ENCODE assay signal across 1 cellular context in genomic region chr16:77236063-77236511, GRCh38.
TF ChIP-seq lines count a peak whose summit lies in the region.

No MANE protein-coding gene starts in this region.

TF ChIP-seq in HepG2, 621 proteins besides CTCF, POLR2A, EP300 and RAD21 (continued from another document and continues in another):
- TF ChIP-seq, protein P1, sequence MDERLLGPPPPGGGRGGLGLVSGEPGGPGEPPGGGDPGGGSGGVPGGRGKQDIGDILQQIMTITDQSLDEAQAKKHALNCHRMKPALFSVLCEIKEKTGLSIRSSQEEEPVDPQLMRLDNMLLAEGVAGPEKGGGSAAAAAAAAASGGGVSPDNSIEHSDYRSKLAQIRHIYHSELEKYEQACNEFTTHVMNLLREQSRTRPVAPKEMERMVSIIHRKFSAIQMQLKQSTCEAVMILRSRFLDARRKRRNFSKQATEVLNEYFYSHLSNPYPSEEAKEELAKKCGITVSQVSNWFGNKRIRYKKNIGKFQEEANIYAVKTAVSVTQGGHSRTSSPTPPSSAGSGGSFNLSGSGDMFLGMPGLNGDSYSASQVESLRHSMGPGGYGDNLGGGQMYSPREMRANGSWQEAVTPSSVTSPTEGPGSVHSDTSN (CRISPR knock-in tag; IDR thresholded peaks at IDR 0.05) = 0 out of 2 replicates have a peak, but pooled peaks have one; percentile 16
- no peak for TF ChIP-seq SYNCRIP (IDR thresholded peaks at IDR 0.05; ENCODE audit: insufficient read depth, low read depth, low read length)
- no peak for TF ChIP-seq ZNF34 (CRISPR knock-in tag; IDR thresholded peaks at IDR 0.05; ENCODE audit: borderline replicate concordance)
- TF ChIP-seq HHEX (CRISPR knock-in tag; IDR thresholded peaks at IDR 0.05) = no peak
- TF ChIP-seq NR2C2 (CRISPR knock-in tag; IDR thresholded peaks at IDR 0.05; ENCODE audit: borderline replicate concordance) = no peak
- TF ChIP-seq HOXA7 (CRISPR knock-in tag; IDR thresholded peaks at IDR 0.05) = no peak
- peak; percentile 86 for TF ChIP-seq MIXL1 (CRISPR knock-in tag; IDR thresholded peaks at IDR 0.05)
- no peak for TF ChIP-seq NPAS2 (CRISPR knock-in tag; IDR thresholded peaks at IDR 0.05; ENCODE audit: borderline replicate concordance)
- TF ChIP-seq KLF12 (CRISPR knock-in tag; IDR thresholded peaks at IDR 0.05; ENCODE audit: borderline replicate concordance) = peak; percentile 21; the same call in 1 of the 2 replicates
- TF ChIP-seq MED13 (CRISPR knock-in tag; IDR thresholded peaks at IDR 0.05) = no peak
- no peak for TF ChIP-seq HDAC1 (CRISPR knock-in tag; IDR thresholded peaks at IDR 0.05)
- TF ChIP-seq NFIB (CRISPR knock-in tag; IDR thresholded peaks at IDR 0.05; ENCODE audit: borderline replicate concordance) = no peak
- peak; percentile 41; the same call in 1 of the 2 replicates for TF ChIP-seq ZNF619 (CRISPR knock-in tag; IDR thresholded peaks at IDR 0.05)
- peak; percentile 62; the same call in 1 of the 2 replicates for TF ChIP-seq ZNF788 (CRISPR knock-in tag; IDR thresholded peaks at IDR 0.05; ENCODE audit: borderline replicate concordance)
- no peak for TF ChIP-seq NFIC (IDR thresholded peaks at IDR 0.05; ENCODE audit: low read length)
- TF ChIP-seq TBX3 (IDR thresholded peaks at IDR 0.05; ENCODE audit: borderline replicate concordance) = no peak
- TF ChIP-seq MYNN (CRISPR knock-in tag; IDR thresholded peaks at IDR 0.05; ENCODE audit: low read depth) = no peak
- no peak; the same call in 1 of the 2 replicates for TF ChIP-seq ZNF670 (CRISPR knock-in tag; IDR thresholded peaks at IDR 0.05; ENCODE audit: borderline replicate concordance)
- TF ChIP-seq SRSF1 (optimal IDR thresholded peaks at IDR 0.05; ENCODE audit: low read depth, low read length) = no peak
- 0 out of 2 replicates have a peak, but pooled peaks have one; percentile 36 for TF ChIP-seq ZNF792 (CRISPR knock-in tag; IDR thresholded peaks at IDR 0.05)
- no peak for TF ChIP-seq NR2F6 (IDR thresholded peaks at IDR 0.05)
- TF ChIP-seq NR2F6 (CRISPR knock-in tag; IDR thresholded peaks at IDR 0.05) = 0 out of 2 replicates have a peak, but pooled peaks have one; percentile 49
- no peak for TF ChIP-seq MTA1 (CRISPR knock-in tag; IDR thresholded peaks at IDR 0.05; ENCODE audit: borderline replicate concordance)
- TF ChIP-seq RAD51 (IDR thresholded peaks at IDR 0.05; ENCODE audit: borderline replicate concordance) = no peak
- peak; percentile 85; the same call in 1 of the 2 replicates for TF ChIP-seq ZNF235 (CRISPR knock-in tag; IDR thresholded peaks at IDR 0.05; ENCODE audit: borderline replicate concordance)
- TF ChIP-seq ZNF746 (CRISPR knock-in tag; IDR thresholded peaks at IDR 0.05) = no peak
- TF ChIP-seq SIN3A (IDR thresholded peaks at IDR 0.05; ENCODE audit: borderline replicate concordance, low read depth, low read length) = no peak
- no peak for TF ChIP-seq E2F2 (CRISPR knock-in tag; IDR thresholded peaks at IDR 0.05; ENCODE audit: borderline replicate concordance)
- TF ChIP-seq, protein P2, sequence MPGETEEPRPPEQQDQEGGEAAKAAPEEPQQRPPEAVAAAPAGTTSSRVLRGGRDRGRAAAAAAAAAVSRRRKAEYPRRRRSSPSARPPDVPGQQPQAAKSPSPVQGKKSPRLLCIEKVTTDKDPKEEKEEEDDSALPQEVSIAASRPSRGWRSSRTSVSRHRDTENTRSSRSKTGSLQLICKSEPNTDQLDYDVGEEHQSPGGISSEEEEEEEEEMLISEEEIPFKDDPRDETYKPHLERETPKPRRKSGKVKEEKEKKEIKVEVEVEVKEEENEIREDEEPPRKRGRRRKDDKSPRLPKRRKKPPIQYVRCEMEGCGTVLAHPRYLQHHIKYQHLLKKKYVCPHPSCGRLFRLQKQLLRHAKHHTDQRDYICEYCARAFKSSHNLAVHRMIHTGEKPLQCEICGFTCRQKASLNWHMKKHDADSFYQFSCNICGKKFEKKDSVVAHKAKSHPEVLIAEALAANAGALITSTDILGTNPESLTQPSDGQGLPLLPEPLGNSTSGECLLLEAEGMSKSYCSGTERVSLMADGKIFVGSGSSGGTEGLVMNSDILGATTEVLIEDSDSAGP (CRISPR knock-in tag; IDR thresholded peaks at IDR 0.05; ENCODE audit: borderline replicate concordance) = peak; percentile 80
- TF ChIP-seq, protein P3, sequence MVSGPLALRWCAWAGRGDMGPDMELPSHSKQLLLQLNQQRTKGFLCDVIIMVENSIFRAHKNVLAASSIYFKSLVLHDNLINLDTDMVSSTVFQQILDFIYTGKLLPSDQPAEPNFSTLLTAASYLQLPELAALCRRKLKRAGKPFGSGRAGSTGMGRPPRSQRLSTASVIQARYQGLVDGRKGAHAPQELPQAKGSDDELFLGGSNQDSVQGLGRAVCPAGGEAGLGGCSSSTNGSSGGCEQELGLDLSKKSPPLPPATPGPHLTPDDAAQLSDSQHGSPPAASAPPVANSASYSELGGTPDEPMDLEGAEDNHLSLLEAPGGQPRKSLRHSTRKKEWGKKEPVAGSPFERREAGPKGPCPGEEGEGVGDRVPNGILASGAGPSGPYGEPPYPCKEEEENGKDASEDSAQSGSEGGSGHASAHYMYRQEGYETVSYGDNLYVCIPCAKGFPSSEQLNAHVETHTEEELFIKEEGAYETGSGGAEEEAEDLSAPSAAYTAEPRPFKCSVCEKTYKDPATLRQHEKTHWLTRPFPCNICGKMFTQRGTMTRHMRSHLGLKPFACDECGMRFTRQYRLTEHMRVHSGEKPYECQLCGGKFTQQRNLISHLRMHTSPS (CRISPR knock-in tag; IDR thresholded peaks at IDR 0.05; ENCODE audit: low read depth) = no peak
- TF ChIP-seq, protein P4, sequence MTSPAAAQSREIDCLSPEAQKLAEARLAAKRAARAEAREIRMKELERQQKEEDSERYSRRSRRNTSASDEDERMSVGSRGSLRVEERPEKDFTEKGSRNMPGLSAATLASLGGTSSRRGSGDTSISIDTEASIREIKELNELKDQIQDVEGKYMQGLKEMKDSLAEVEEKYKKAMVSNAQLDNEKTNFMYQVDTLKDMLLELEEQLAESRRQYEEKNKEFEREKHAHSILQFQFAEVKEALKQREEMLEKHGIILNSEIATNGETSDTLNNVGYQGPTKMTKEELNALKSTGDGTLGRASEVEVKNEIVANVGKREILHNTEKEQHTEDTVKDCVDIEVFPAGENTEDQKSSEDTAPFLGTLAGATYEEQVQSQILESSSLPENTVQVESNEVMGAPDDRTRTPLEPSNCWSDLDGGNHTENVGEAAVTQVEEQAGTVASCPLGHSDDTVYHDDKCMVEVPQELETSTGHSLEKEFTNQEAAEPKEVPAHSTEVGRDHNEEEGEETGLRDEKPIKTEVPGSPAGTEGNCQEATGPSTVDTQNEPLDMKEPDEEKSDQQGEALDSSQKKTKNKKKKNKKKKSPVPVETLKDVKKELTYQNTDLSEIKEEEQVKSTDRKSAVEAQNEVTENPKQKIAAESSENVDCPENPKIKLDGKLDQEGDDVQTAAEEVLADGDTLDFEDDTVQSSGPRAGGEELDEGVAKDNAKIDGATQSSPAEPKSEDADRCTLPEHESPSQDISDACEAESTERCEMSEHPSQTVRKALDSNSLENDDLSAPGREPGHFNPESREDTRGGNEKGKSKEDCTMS (CRISPR knock-in tag; conservative IDR thresholded peaks at IDR 0.05) = no peak
- no peak for TF ChIP-seq ZBTB46 (CRISPR knock-in tag; IDR thresholded peaks at IDR 0.05; ENCODE audit: borderline replicate concordance)
- TF ChIP-seq, protein P5, sequence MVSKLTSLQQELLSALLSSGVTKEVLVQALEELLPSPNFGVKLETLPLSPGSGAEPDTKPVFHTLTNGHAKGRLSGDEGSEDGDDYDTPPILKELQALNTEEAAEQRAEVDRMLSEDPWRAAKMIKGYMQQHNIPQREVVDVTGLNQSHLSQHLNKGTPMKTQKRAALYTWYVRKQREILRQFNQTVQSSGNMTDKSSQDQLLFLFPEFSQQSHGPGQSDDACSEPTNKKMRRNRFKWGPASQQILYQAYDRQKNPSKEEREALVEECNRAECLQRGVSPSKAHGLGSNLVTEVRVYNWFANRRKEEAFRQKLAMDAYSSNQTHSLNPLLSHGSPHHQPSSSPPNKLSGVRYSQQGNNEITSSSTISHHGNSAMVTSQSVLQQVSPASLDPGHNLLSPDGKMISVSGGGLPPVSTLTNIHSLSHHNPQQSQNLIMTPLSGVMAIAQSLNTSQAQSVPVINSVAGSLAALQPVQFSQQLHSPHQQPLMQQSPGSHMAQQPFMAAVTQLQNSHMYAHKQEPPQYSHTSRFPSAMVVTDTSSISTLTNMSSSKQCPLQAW (CRISPR knock-in tag; IDR thresholded peaks at IDR 0.05) = peak; percentile 96
- TF ChIP-seq, protein P6, sequence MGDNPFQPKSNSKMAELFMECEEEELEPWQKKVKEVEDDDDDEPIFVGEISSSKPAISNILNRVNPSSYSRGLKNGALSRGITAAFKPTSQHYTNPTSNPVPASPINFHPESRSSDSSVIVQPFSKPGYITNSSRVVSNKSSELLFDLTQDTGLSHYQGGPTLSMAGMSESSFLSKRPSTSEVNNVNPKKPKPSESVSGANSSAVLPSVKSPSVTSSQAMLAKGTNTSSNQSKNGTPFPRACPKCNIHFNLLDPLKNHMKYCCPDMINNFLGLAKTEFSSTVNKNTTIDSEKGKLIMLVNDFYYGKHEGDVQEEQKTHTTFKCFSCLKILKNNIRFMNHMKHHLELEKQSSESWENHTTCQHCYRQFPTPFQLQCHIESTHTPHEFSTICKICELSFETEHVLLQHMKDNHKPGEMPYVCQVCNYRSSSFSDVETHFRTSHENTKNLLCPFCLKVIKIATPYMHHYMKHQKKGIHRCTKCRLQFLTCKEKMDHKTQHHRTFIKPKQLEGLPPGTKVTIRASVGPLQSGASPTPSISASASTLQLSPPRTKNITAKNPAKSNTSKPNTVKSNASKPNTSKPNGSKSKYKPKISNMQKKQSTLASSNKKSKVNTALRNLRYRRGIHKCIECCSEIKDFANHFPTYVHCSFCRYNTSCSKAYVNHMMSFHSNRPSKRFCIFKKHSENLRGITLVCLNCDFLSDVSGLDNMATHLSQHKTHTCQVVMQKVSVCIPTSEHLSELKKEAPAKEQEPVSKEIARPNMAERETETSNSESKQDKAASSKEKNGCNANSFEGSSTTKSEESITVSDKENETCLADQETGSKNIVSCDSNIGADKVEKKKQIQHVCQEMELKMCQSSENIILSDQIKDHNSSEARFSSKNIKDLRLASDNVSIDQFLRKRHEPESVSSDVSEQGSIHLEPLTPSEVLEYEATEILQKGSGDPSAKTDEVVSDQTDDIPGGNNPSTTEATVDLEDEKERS (CRISPR knock-in tag; IDR thresholded peaks at IDR 0.05) = no peak
- TF ChIP-seq ZNF256 (CRISPR knock-in tag; conservative IDR thresholded peaks at IDR 0.05) = no peak
- TF ChIP-seq ZNF274 (CRISPR knock-in tag; IDR thresholded peaks at IDR 0.05) = peak; percentile 72; the same call in 1 of the 2 replicates
- TF ChIP-seq SIX4 (CRISPR knock-in tag; IDR thresholded peaks at IDR 0.05) = no peak
- TF ChIP-seq RBFOX2 (IDR thresholded peaks at IDR 0.05; ENCODE audit: low read depth, low read length) = no peak
- TF ChIP-seq ZNF768 (CRISPR knock-in tag; IDR thresholded peaks at IDR 0.05) = peak; percentile 80
- TF ChIP-seq MZF1 (CRISPR knock-in tag; IDR thresholded peaks at IDR 0.05; ENCODE audit: borderline replicate concordance) = no peak
- no peak for TF ChIP-seq ZNF546 (CRISPR knock-in tag; conservative IDR thresholded peaks at IDR 0.05)
- no peak for TF ChIP-seq FLYWCH1 (CRISPR knock-in tag; IDR thresholded peaks at IDR 0.05)
- TF ChIP-seq ZNF776 (CRISPR knock-in tag; IDR thresholded peaks at IDR 0.05) = peak; percentile 77; the same call in 1 of the 2 replicates
- TF ChIP-seq ZNF446 (CRISPR knock-in tag; IDR thresholded peaks at IDR 0.05) = no peak
- no peak for TF ChIP-seq ZNF674 (CRISPR knock-in tag; IDR thresholded peaks at IDR 0.05; ENCODE audit: low read depth)
- no peak for TF ChIP-seq HCFC1 (IDR thresholded peaks at IDR 0.05; ENCODE audit: low read depth, low read length)
- peak; percentile 72; the same call in 1 of the 2 replicates for TF ChIP-seq ZNF839 (CRISPR knock-in tag; IDR thresholded peaks at IDR 0.05; ENCODE audit: borderline replicate concordance)
- TF ChIP-seq, protein P7, sequence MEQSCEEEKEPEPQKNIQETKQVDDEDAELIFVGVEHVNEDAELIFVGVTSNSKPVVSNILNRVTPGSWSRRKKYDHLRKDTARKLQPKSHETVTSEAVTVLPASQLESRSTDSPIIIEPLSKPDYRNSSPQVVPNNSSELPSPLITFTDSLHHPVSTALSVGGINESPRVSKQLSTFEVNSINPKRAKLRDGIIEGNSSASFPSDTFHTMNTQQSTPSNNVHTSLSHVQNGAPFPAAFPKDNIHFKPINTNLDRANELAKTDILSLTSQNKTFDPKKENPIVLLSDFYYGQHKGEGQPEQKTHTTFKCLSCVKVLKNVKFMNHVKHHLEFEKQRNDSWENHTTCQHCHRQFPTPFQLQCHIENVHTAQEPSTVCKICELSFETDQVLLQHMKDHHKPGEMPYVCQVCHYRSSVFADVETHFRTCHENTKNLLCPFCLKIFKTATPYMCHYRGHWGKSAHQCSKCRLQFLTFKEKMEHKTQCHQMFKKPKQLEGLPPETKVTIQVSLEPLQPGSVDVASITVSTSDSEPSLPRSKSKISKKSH (CRISPR knock-in tag; IDR thresholded peaks at IDR 0.05; ENCODE audit: borderline replicate concordance) = 0 out of 2 replicates have a peak, but pooled peaks have one; percentile 42
- TF ChIP-seq CEBPB (IDR thresholded peaks at IDR 0.05; ENCODE audit: borderline replicate concordance, low read depth, low read length) = peak; percentile 16; the same call in 1 of the 2 replicates
- no peak for TF ChIP-seq ZKSCAN8 (CRISPR knock-in tag; IDR thresholded peaks at IDR 0.05; ENCODE audit: borderline replicate concordance)
